In genomic region chr17:4966844-4967538, GRCh38 we compare ENCODE assay signal across 8 cellular contexts. TPM values are rescaled to one million over a fixed set of nuclear protein-coding genes. Genes with fewer than 3 reads are reported as not detected.
A peak's percentile ranks its signal among the peaks of the same experiment; 100 is the strongest.
DNase-seq lines count a peak whose midpoint lies in the region; ATAC-seq and TF ChIP-seq lines count a peak whose summit lies in the region.

No MANE protein-coding gene starts in this region.

- H3K4me1 Mint-ChIP-seq in Calu3 (ENCODE audit: low read depth, unreplicated experiment) (no peaks in the 10 kb centered on the region), mesothelial cell of epicardium (peaks cover 37% of the 10 kb centered on the region)
- H3K4me1 Mint-ChIP-seq in activated CD8-positive, alpha-beta memory T cell treated with anti-CD3 and anti-CD28 coated beads, Interleukin-2, amount 10 ng/mL, durations not matched to agents 7 days and 5 days, result peaks cover 36% of the 10 kb centered on the region

- H3K4me3 Mint-ChIP-seq in Calu3 (ENCODE audit: low read depth, unreplicated experiment) (no peak overlapping the region), mesothelial cell of epicardium (no peak overlapping the region)
- no peak overlapping the region for H3K4me3 Mint-ChIP-seq in activated CD8-positive, alpha-beta memory T cell treated with anti-CD3 and anti-CD28 coated beads, Interleukin-2, amount 10 ng/mL, durations not matched to agents 7 days and 5 days

- no peaks in the 10 kb centered on the region for H3K9me3 Mint-ChIP-seq in Calu3 (ENCODE audit: low read depth, unreplicated experiment)
- no peaks in the 10 kb centered on the region for H3K9me3 Mint-ChIP-seq in activated CD8-positive, alpha-beta memory T cell treated with anti-CD3 and anti-CD28 coated beads, Interleukin-2, amount 10 ng/mL, durations not matched to agents 7 days and 5 days (ENCODE audit: low read depth)
- no peaks in the 10 kb centered on the region for H3K9me3 Mint-ChIP-seq in mesothelial cell of epicardium

- TF ChIP-seq CTCF in Calu3 (IDR thresholded peaks at IDR 0.05; ENCODE audit: unreplicated experiment) (no peak), mesothelial cell of epicardium (IDR thresholded peaks at IDR 0.05; ENCODE audit: unreplicated experiment) (no peak)

- ATAC-seq in GM21367 (IDR thresholded peaks at IDR 0.05; ENCODE audit: unreplicated experiment), result peak; percentile 67
- peak; percentile 89 for ATAC-seq in activated CD8-positive, alpha-beta memory T cell treated with anti-CD3 and anti-CD28 coated beads, Interleukin-2, amount 10 ng/mL, durations not matched to agents 7 days and 5 days

- H3K27me3 Mint-ChIP-seq in Calu3 (ENCODE audit: unreplicated experiment) (no peaks in the 10 kb centered on the region), mesothelial cell of epicardium (ENCODE audit: low read depth) (no peaks in the 10 kb centered on the region)
- H3K27me3 Mint-ChIP-seq in activated CD8-positive, alpha-beta memory T cell treated with anti-CD3 and anti-CD28 coated beads, Interleukin-2, amount 10 ng/mL, durations not matched to agents 7 days and 5 days, result no peaks in the 10 kb centered on the region

- H3K36me3 Mint-ChIP-seq in Calu3 (ENCODE audit: insufficient read depth, unreplicated experiment) (peaks cover 20% of the 10 kb centered on the region), mesothelial cell of epicardium (peaks cover 17% of the 10 kb centered on the region)
- H3K36me3 Mint-ChIP-seq in activated CD8-positive, alpha-beta memory T cell treated with anti-CD3 and anti-CD28 coated beads, Interleukin-2, amount 10 ng/mL, durations not matched to agents 7 days and 5 days, result peaks cover 34% of the 10 kb centered on the region

- DNase-seq in Calu3 (peak; percentile 95), HT-29 (ENCODE audit: low spot score) (peak; percentile 96), epidermal melanocyte (ENCODE audit: insufficient read length, low spot score) (peak; percentile 99), mesothelial cell of epicardium (ENCODE audit: low spot score in 2 of 2, unreplicated experiment in 2 of 2) (peak; percentile 95 to 96)
- peak; percentile 87 for DNase-seq in NK-92 treated with Interleukin-12 subunit alpha and Interleukin-12 subunit beta, amount 100 ng/mL, for 24 hours (lab: John Stamatoyannopoulos, UW)
- DNase-seq in activated CD8-positive, alpha-beta memory T cell treated with anti-CD3 and anti-CD28 coated beads, Interleukin-2, amount 10 ng/mL, durations not matched to agents 7 days and 5 days, result peak; percentile 99
- peak; percentile 87 for DNase-seq in stimulated activated CD8-positive, alpha-beta memory T cell treated with anti-CD3 and anti-CD28 coated beads, Interleukin-15, amount 100 ng/mL, for 48 hours (ENCODE audit: low read depth in 2 of 2)

- TSS peak; percentile 73 for BruUV-seq in Calu3 (replicated peaks; lab: Mats Ljungman, UMichigan)

- CTCF ChIA-PET in Calu3 (lab: Charles Lee), result interaction anchor here (0.5 to 2.5 kb wide), 10 partner anchors 14 to 296 kb away, joined by 3 to 11 read pairs (median 4); partner anchors contain the start of genes CAMTA2, RNF167, SLC25A11 and ZNF594
- CTCF ChIA-PET in activated CD8-positive, alpha-beta memory T cell treated with anti-CD3 and anti-CD28 coated beads, Interleukin-2, amount 10 ng/mL, durations not matched to agents 7 days and 5 days (lab: Charles Lee), result interaction anchor here (1.0 to 6.3 kb wide), 13 partner anchors 9 to 400 kb away, joined by 3 to 39 read pairs (median 9); partner anchors contain the start of genes CAMTA2, ENO3, PFN1 and RNF167

- no peak overlapping the region for H3K27ac Mint-ChIP-seq in Calu3 (ENCODE audit: unreplicated experiment)
- H3K27ac Mint-ChIP-seq in activated CD8-positive, alpha-beta memory T cell treated with anti-CD3 and anti-CD28 coated beads, Interleukin-2, amount 10 ng/mL, durations not matched to agents 7 days and 5 days, result no peak overlapping the region
- no peak overlapping the region for H3K27ac Mint-ChIP-seq in mesothelial cell of epicardium

- intact Hi-C loops in Calu3 (cut with micrococcal nuclease; ENCODE audit: unreplicated experiment), result no loop called here

RNA-seq across cellular contexts. Expression of gene SPAG7, which starts 0.6 kb away (rescaled TPM):
- 34.3 and 34.9 TPM in 2 replicates for total RNA-seq in Calu3 (2022)
- 20.0 and 25.7 TPM in 2 replicates for total RNA-seq in HT-29 (2014; rRNA removed; shearing (Covaris generic))
- 10 to 100 TPM; 60.5 to 70.1 TPM for total RNA-seq in activated CD8-positive, alpha-beta memory T cell treated with anti-CD3 and anti-CD28 coated beads, Interleukin-2, amount 10 ng/mL, durations not matched to agents 7 days and 5 days
- 72.8 to 86.9 TPM (median 72.9 TPM) in 3 replicates for total RNA-seq in mesothelial cell of epicardium

RNA-seq across cellular contexts. Expression of gene ENO3, which starts 16.1 kb away (rescaled TPM):
- total RNA-seq in Calu3 (2022) (12.3 and 12.9 TPM in 2 replicates), mesothelial cell of epicardium (21.2 to 25.3 TPM (median 22.4 TPM) in 3 replicates)
- total RNA-seq in HT-29 (2014; rRNA removed; shearing (Covaris generic)), result 2.8 and 4.7 TPM in 2 replicates
- 10 to 100 TPM; 27.7 to 30.8 TPM for total RNA-seq in activated CD8-positive, alpha-beta memory T cell treated with anti-CD3 and anti-CD28 coated beads, Interleukin-2, amount 10 ng/mL, durations not matched to agents 7 days and 5 days

RNA-seq across cellular contexts. Expression of gene PFN1, which starts 18.7 kb away (rescaled TPM):
- total RNA-seq in Calu3 (2022), result 580 and 605 TPM in 2 replicates
- total RNA-seq in HT-29 (2014; rRNA removed; shearing (Covaris generic)), result 2,317 and 2,656 TPM in 2 replicates
- 1,000 to 10,000 TPM; 2,029 to 2,329 TPM for total RNA-seq in activated CD8-positive, alpha-beta memory T cell treated with anti-CD3 and anti-CD28 coated beads, Interleukin-2, amount 10 ng/mL, durations not matched to agents 7 days and 5 days
- 357 to 377 TPM (median 370 TPM) in 3 replicates for total RNA-seq in mesothelial cell of epicardium

RNA-seq across cellular contexts. Expression of gene CAMTA2, which starts 20.5 kb away (rescaled TPM):
- total RNA-seq in Calu3 (2022) (21.4 and 32.3 TPM in 2 replicates), mesothelial cell of epicardium (27.0 to 31.6 TPM (median 31.2 TPM) in 3 replicates)
- total RNA-seq in HT-29 (2014; rRNA removed; shearing (Covaris generic)), result 3.2 and 7.3 TPM in 2 replicates
- total RNA-seq in activated CD8-positive, alpha-beta memory T cell treated with anti-CD3 and anti-CD28 coated beads, Interleukin-2, amount 10 ng/mL, durations not matched to agents 7 days and 5 days, result 10 to 100 TPM; 60.6 to 72.5 TPM

RNA-seq across cellular contexts. Expression of gene RNF167, which starts 26.9 kb away (rescaled TPM):
- 65.2 and 77.0 TPM in 2 replicates for total RNA-seq in Calu3 (2022)
- 51.1 and 62.9 TPM in 2 replicates for total RNA-seq in HT-29 (2014; rRNA removed; shearing (Covaris generic))
- total RNA-seq in activated CD8-positive, alpha-beta memory T cell treated with anti-CD3 and anti-CD28 coated beads, Interleukin-2, amount 10 ng/mL, durations not matched to agents 7 days and 5 days, result 100 to 1,000 TPM; 226 to 273 TPM
- total RNA-seq in mesothelial cell of epicardium, result 72.3 to 74.6 TPM (median 73.1 TPM) in 3 replicates

Comparison
In these comparisons a context has a peak if more than half of its experiments do, and no peak if none do; other contexts are left out.
1. Peak in every context shown above with its lines: DNase-seq and ATAC-seq.